ENCODE assay signal across 9 cellular contexts in genomic region chrX:38641197-38641596, GRCh38.
"Had no signal": no experiment of that assay in that cellular context is flagged by ENCODE, and none has a peak within 500 bp of the region (broad histone marks: within the 10 kb centered on the region; RNA-seq: fewer than 3 reads in every experiment).

No MANE protein-coding gene starts in this region.

- H3K4me3 ChIP-seq: GM23248, HAP-1 had no signal

- H3K9me3 Mint-ChIP-seq: HFFc6 had no signal

- ATAC-seq: HCT116 had no signal

- H3K9ac ChIP-seq: GM23248 had no signal

- H3K36me3 ChIP-seq: HAP-1 had no signal

- H3K4me3 Mint-ChIP-seq: HFFc6 had no signal

- H3K27ac ChIP-seq: GM23248, HL-60 had no signal

- H3K4me1 ChIP-seq: HAP-1 had no signal

- H3K27ac Mint-ChIP-seq: HFFc6 had no signal

- DNase-seq: GM23248, GOT3, H7, HFFc6, IMR-90, KBM-7 had no signal

- H2AFZ ChIP-seq: GM23248 had no signal

- H3K9me3 ChIP-seq: HAP-1 had no signal
